22 cellular contexts compared by ENCODE assay signal in the genomic region with DNA sequence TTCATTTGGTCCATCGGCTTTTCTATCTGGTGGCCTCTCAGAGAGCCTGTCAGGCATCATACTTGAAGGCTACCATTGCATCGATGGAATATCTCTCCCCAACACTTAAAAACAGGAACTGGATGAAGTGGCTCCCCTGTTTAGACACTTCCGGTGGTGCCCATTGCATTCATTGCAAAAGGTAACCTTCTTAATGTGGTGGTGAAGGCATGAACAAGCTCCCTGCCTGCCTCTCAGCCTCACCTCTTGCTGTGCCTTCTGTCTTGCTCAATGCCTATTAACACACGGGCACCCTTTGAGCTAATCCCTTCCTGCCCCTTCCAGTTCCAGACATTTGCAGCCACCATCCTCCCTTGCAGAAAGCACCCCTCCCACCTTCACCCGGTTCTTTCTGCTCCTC.
"Had no signal": no experiment of that assay in that cellular context is flagged by ENCODE, and none has a peak within 500 bp of the region (broad histone marks: within the 10 kb centered on the region; RNA-seq: fewer than 3 reads in every experiment).

No MANE protein-coding gene starts in this region.

- H3K27ac Mint-ChIP-seq: activated CD8-positive, alpha-beta T cell treated with anti-CD3 and anti-CD28 coated beads for 36 hours; activated naive CD8-positive, alpha-beta T cell treated with anti-CD3 and anti-CD28 coated beads, Interleukin-2, amount 50 U/mL, for 24 hours; activated T-helper 17 cell treated with anti-CD3 and anti-CD28 coated beads, Interleukin-2, amount 50 U/mL, for 72 hours; naive thymus-derived CD8-positive, alpha-beta T cell; stimulated activated naive B cell treated with anti-CD40 and anti-IgM and Interleukin-4, amounts not matched to agents 10 μg/mL and 1 μg/mL and 100 μg/mL, for 72 hours had no signal

- H3K27me3 Mint-ChIP-seq: stimulated activated naive B cell treated with anti-CD40 and anti-IgM and Interleukin-4, amounts not matched to agents 10 μg/mL and 1 μg/mL and 100 μg/mL, for 72 hours had no signal

- DNase-seq: activated CD4-positive, alpha-beta T cell treated with anti-CD3 and anti-CD28 coated beads, Interleukin-2, amount 50 U/mL, for 1 hour; activated CD8-positive, alpha-beta T cell treated with anti-CD3 and anti-CD28 coated beads for 36 hours; activated gamma-delta T cell treated with Interleukin-2 at 50 U/mL for 16 hours; activated naive CD4-positive, alpha-beta T cell treated with anti-CD3 and anti-CD28 coated beads, Interleukin-2, amount 50 U/mL, for 16 hours; activated naive CD8-positive, alpha-beta T cell treated with anti-CD3 and anti-CD28 coated beads, Interleukin-2, amount 50 U/mL, for 24 hours; activated T-cell treated with anti-CD3 and anti-CD28 coated beads, Interleukin-2, amount 50 U/mL, for 4 hours; amygdala; caudate nucleus; foreskin keratinocyte; heart left ventricle; midbrain; naive thymus-derived CD8-positive, alpha-beta T cell; stimulated activated CD4-positive, alpha-beta T cell treated with anti-CD3 and anti-CD28 coated beads, Interleukin-15, amount 100 ng/mL, for 24 hours; stimulated activated CD4-positive, alpha-beta T cell treated with anti-CD3 and anti-CD28 coated beads, Interleukin-2, amount 100 ng/mL, for 24 hours; stimulated activated naive B cell treated with anti-CD40 and anti-IgM and Interleukin-4, amounts not matched to agents 10 μg/mL and 1 μg/mL and 100 μg/mL, for 72 hours; stomach; T1000; thyroid gland; upper lobe of right lung had no signal

- H3K27ac ChIP-seq: foreskin keratinocyte, heart left ventricle, right atrium auricular region, stomach, thyroid gland, upper lobe of right lung had no signal

- ATAC-seq: activated CD8-positive, alpha-beta T cell treated with anti-CD3 and anti-CD28 coated beads for 36 hours; activated naive CD8-positive, alpha-beta T cell treated with anti-CD3 and anti-CD28 coated beads, Interleukin-2, amount 50 U/mL, for 24 hours; activated T-cell treated with anti-CD3 and anti-CD28 coated beads, Interleukin-2, amount 50 U/mL, for 4 hours; activated T-helper 17 cell treated with anti-CD3 and anti-CD28 coated beads, Interleukin-2, amount 50 U/mL, for 72 hours; foreskin keratinocyte; heart left ventricle; naive thymus-derived CD8-positive, alpha-beta T cell; stimulated activated naive B cell treated with anti-CD40 and anti-IgM and Interleukin-4, amounts not matched to agents 10 μg/mL and 1 μg/mL and 100 μg/mL, for 72 hours; upper lobe of right lung had no signal

- H3K36me3 Mint-ChIP-seq: naive thymus-derived CD8-positive, alpha-beta T cell; stimulated activated naive B cell treated with anti-CD40 and anti-IgM and Interleukin-4, amounts not matched to agents 10 μg/mL and 1 μg/mL and 100 μg/mL, for 72 hours had no signal

- H3K9me3 Mint-ChIP-seq: neural crest cell had no signal

- H3K4me3 Mint-ChIP-seq: activated CD8-positive, alpha-beta T cell treated with anti-CD3 and anti-CD28 coated beads for 36 hours; activated naive CD8-positive, alpha-beta T cell treated with anti-CD3 and anti-CD28 coated beads, Interleukin-2, amount 50 U/mL, for 24 hours; activated T-cell treated with anti-CD3 and anti-CD28 coated beads, Interleukin-2, amount 50 U/mL, for 4 hours; activated T-helper 17 cell treated with anti-CD3 and anti-CD28 coated beads, Interleukin-2, amount 50 U/mL, for 72 hours; naive thymus-derived CD8-positive, alpha-beta T cell; neural crest cell; stimulated activated naive B cell treated with anti-CD40 and anti-IgM and Interleukin-4, amounts not matched to agents 10 μg/mL and 1 μg/mL and 100 μg/mL, for 72 hours had no signal

- H3K4me1 Mint-ChIP-seq: activated naive CD8-positive, alpha-beta T cell treated with anti-CD3 and anti-CD28 coated beads, Interleukin-2, amount 50 U/mL, for 24 hours; activated T-helper 17 cell treated with anti-CD3 and anti-CD28 coated beads, Interleukin-2, amount 50 U/mL, for 72 hours; naive thymus-derived CD8-positive, alpha-beta T cell; neural crest cell; stimulated activated naive B cell treated with anti-CD40 and anti-IgM and Interleukin-4, amounts not matched to agents 10 μg/mL and 1 μg/mL and 100 μg/mL, for 72 hours had no signal
